Comparison of ENCODE assay signal across 12 cellular contexts in genomic region chr21:45110873-45111624, GRCh38. TPM values are rescaled to one million over a fixed set of nuclear protein-coding genes. Genes with fewer than 3 reads are reported as not detected.
DNase-seq lines count a peak whose midpoint lies in the region; ATAC-seq and TF ChIP-seq lines count a peak whose summit lies in the region.
"Had no signal": no experiment of that assay in that cellular context is flagged by ENCODE, and none has a peak within 500 bp of the region (broad histone marks: within the 10 kb centered on the region; RNA-seq: fewer than 3 reads in every experiment).

No MANE protein-coding gene starts in this region.

- peaks cover 23% of the 10 kb centered on the region for H3K4me1 ChIP-seq in CD8-positive, alpha-beta memory T cell (ENCODE audit: insufficient read depth, low read length)
- no peaks in the 10 kb centered on the region for H3K4me1 ChIP-seq in GM23338 (ENCODE audit: insufficient read depth)

- no peaks in the 10 kb centered on the region for H3K27me3 ChIP-seq in CD8-positive, alpha-beta memory T cell (ENCODE audit: insufficient read depth, low read length, poor library complexity, severe bottlenecking)
- H3K27me3 ChIP-seq in GM23338 (ENCODE audit: insufficient read depth): no peaks in the 10 kb centered on the region

- no peak for DNase-seq in CD8-positive, alpha-beta memory T cell
- no peak for DNase-seq in GM23338 (ENCODE audit: low spot score)
- DNase-seq in T-cell: no peak
- no peak for DNase-seq in left lobe of liver (ENCODE audit: low spot score)
- no peak for DNase-seq in 8988T
- no peak for DNase-seq in DMS53 treated with DMSO at 0.1 percent for 48 hours (lab: John Stamatoyannopoulos, UW; ENCODE audit: unreplicated experiment)
- DNase-seq: activated T-cell treated with anti-CD3 and anti-CD28 coated beads, Interleukin-2, amount 50 U/mL, for 1 hour had no signal

- H3K4me3 Mint-ChIP-seq in CD8-positive, alpha-beta memory T cell: peak overlapping the region in 6 of 7 donors; percentile 26 to 70 (median 52)
- H3K4me3 Mint-ChIP-seq in GM23338 (no peak overlapping the region), T-cell (peak overlapping the region in 2 of 3 donors; percentile 49 to 67)
- H3K4me3 Mint-ChIP-seq: brain, nephron had no signal

- H3K79me2 ChIP-seq in GM23338 (replicated peaks; ENCODE audit: insufficient read depth): peaks cover 5% of the 10 kb centered on the region; the same call in 1 of the 2 replicates

- CTCF ChIA-PET in CD8-positive, alpha-beta memory T cell (lab: Charles Lee): interaction anchor here (1.1 to 1.9 kb wide), 2 partner anchors 27 to 161 kb away, joined by 3 to 8 read pairs; no protein-coding TSS in a partner anchor
- CTCF ChIA-PET in T-cell (lab: Charles Lee): interaction anchor here in 1 of 2 donors (1.3 kb wide), 1 partner anchor 11 kb away, joined by 3 read pairs; no protein-coding TSS in a partner anchor

- H3K9me3 Mint-ChIP-seq in CD8-positive, alpha-beta memory T cell: no peaks in the 10 kb centered on the region
- H3K9me3 Mint-ChIP-seq in GM23338: no peaks in the 10 kb centered on the region
- no peaks in the 10 kb centered on the region for H3K9me3 Mint-ChIP-seq in T-cell
- H3K9me3 Mint-ChIP-seq: nephron had no signal

- no peaks in the 10 kb centered on the region for H3K9me2 ChIP-seq in GM23338 (ENCODE audit: insufficient read depth)

- no peak overlapping the region for H3K4me2 ChIP-seq in GM23338

- no peaks in the 10 kb centered on the region for H3F3A ChIP-seq in GM23338 (replicated peaks; ENCODE audit: low read depth)

- no peak overlapping the region for H2AFZ ChIP-seq in GM23338

- H3K27me3 Mint-ChIP-seq in CD8-positive, alpha-beta memory T cell: no peaks in the 10 kb centered on the region
- peaks cover 1% of the 10 kb centered on the region for H3K27me3 Mint-ChIP-seq in GM23338 (ENCODE audit: insufficient read depth, low read depth, poor library complexity)
- no peaks in the 10 kb centered on the region for H3K27me3 Mint-ChIP-seq in T-cell
- H3K27me3 Mint-ChIP-seq: brain had no signal

- peaks cover 0 to 10% (median 4%) of the 10 kb centered on the region in 3 donors for H3K36me3 Mint-ChIP-seq in CD8-positive, alpha-beta memory T cell
- no peaks in the 10 kb centered on the region for H3K36me3 Mint-ChIP-seq in GM23338 (ENCODE audit: low read depth)
- H3K36me3 Mint-ChIP-seq in T-cell: peaks cover 4% of the 10 kb centered on the region
- H3K36me3 Mint-ChIP-seq: brain had no signal

- no peaks in the 10 kb centered on the region for H3K9me3 ChIP-seq in CD8-positive, alpha-beta memory T cell (ENCODE audit: low read length)

- H3K27ac Mint-ChIP-seq in CD8-positive, alpha-beta memory T cell: peak overlapping the region in 2 of 8 donors; percentile 54 to 56
- no peak overlapping the region for H3K27ac Mint-ChIP-seq in GM23338
- peak overlapping the region in 1 of 2 donors; percentile 53 for H3K27ac Mint-ChIP-seq in T-cell

- H3K4me1 Mint-ChIP-seq in CD8-positive, alpha-beta memory T cell: peaks cover 44 to 68% (median 67%) of the 10 kb centered on the region in 3 donors
- no peaks in the 10 kb centered on the region for H3K4me1 Mint-ChIP-seq in GM23338
- peaks cover 56 to 76% (median 71%) of the 10 kb centered on the region in 3 donors for H3K4me1 Mint-ChIP-seq in T-cell

- no peak overlapping the region for H3K27ac ChIP-seq in CD8-positive, alpha-beta memory T cell (ENCODE audit: low read depth, low read length)
- H3K27ac ChIP-seq in GM23338 (ENCODE audit: low read depth): no peak overlapping the region

- H3K4me3 ChIP-seq in CD8-positive, alpha-beta memory T cell (ENCODE audit: low read length): no peak overlapping the region
- no peak overlapping the region for H3K4me3 ChIP-seq in GM23338
- H3K4me3 ChIP-seq: skin epidermis had no signal

- POLR2A ChIA-PET in CD8-positive, alpha-beta memory T cell (lab: Charles Lee): no interaction called here
- POLR2A ChIA-PET in T-cell (lab: Charles Lee): no interaction called here

- TF ChIP-seq CTCF in GM23338 (conservative IDR thresholded peaks at IDR 0.05; ENCODE audit: low read depth in 2 of 2): no peak

- ATAC-seq in GM23338 (peak; percentile 68), T-cell (replicated peaks in 1 of 4) (peak in 1 of 4 experiments; percentile 30), left lobe of liver (peak; percentile 38), GM21576 (IDR thresholded peaks at IDR 0.05; ENCODE audit: unreplicated experiment) (no peak), GM18519 (IDR thresholded peaks at IDR 0.05; ENCODE audit: low FRiP score, unreplicated experiment) (no peak)

- H3K36me3 ChIP-seq in CD8-positive, alpha-beta memory T cell (ENCODE audit: insufficient read depth, low read length): no peaks in the 10 kb centered on the region
- no peaks in the 10 kb centered on the region for H3K36me3 ChIP-seq in GM23338 (ENCODE audit: insufficient read depth)

- H4K20me1 ChIP-seq in GM23338 (replicated peaks; ENCODE audit: insufficient read depth): peaks cover 5% of the 10 kb centered on the region

TF ChIP-seq in GM23338, 12 proteins besides CTCF, POLR2A, EP300 and RAD21 (continues in another document):
- TF ChIP-seq POLR2AphosphoS5 (IDR thresholded peaks at IDR 0.05; ENCODE audit: low read depth) (no peak), EZH2 (IDR thresholded peaks at IDR 0.05; ENCODE audit: low read depth, unreplicated experiment) (no peak), ZNF462 (CRISPR knock-in tag; IDR thresholded peaks at IDR 0.05) (no peak), ETS1 (IDR thresholded peaks at IDR 0.05) (no peak), EZH2phosphoT487 (IDR thresholded peaks at IDR 0.05; ENCODE audit: unreplicated experiment) (no peak)

RNA-seq across cellular contexts. Expression of gene ADARB1, which starts 36.7 kb away (rescaled TPM):
- 10 to 100 TPM; 28.9 to 29.5 TPM for total RNA-seq in CD8-positive, alpha-beta memory T cell
- polyA plus RNA-seq in CD8-positive, alpha-beta memory T cell: 11.8 TPM
- 6.3 and 14.8 TPM in 2 replicates for total RNA-seq in GM23338 (2014; rRNA removed; shearing (Covaris generic))
- 4.8 and 7.4 TPM in 2 replicates for polyA plus RNA-seq in GM23338 (2016; fragmentation: Nextera tagmentation; extraction: Ambion mirVana)
- total RNA-seq in T-cell: 10 to 100 TPM; 39.7 to 50.3 (median 44.5) TPM
- 9.8 TPM for total RNA-seq in left lobe of liver

Comparison
In these comparisons a context has a peak if more than half of its experiments do, and no peak if none do; other contexts are left out.
1. ATAC-seq: peak in GM23338 (single experiment) and left lobe of liver (single experiment); none in GM21576 (single experiment) and GM18519 (single experiment).